ENCODE assay signal across 12 cellular contexts in the genomic region with DNA sequence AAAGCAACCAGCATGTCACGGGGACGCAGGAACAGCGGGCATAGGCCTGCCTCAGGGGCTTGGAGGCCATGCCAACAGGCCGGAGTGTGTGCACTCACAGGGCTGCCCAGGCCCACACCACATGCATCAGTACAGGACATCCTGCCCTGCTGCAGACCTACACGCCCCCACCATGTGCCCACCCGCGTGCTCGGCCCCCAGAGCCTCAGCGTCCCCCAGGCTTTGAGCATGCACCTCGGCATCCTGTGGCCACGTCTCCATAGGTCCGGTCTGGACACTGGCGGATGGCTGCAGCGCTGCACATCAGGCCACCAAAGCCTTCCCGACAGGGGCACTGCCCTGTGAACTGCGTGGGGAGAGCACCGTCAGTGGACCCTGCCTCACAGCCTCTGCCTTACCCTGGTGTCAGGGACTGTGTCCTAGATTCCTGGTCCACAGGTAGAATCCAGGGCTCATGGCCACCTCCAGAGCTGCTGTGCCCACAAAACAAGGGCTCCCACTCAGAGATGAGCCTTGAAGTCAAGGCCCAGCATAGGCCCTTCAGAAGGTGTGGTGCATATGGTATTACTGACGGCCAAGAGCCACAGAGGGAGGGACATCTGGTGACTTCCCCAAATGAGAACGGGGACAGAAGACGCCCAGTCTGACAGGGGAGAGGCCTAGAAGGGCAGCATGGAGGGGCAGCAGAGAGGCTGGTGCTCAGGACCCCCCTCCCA. TPM values are rescaled to one million over a fixed set of nuclear protein-coding genes. Genes with fewer than 3 reads are reported as not detected.
A peak's percentile ranks its signal among the peaks of the same experiment; 100 is the strongest.
DNase-seq lines count a peak whose midpoint lies in the region; ATAC-seq and TF ChIP-seq lines count a peak whose summit lies in the region.
"Had no signal": no experiment of that assay in that cellular context is flagged by ENCODE, and none has a peak within 500 bp of the region (broad histone marks: within the 10 kb centered on the region; RNA-seq: fewer than 3 reads in every experiment).

No MANE protein-coding gene starts in this region.

- H3K4me1 ChIP-seq in neutrophil (ENCODE audit: control insufficient read depth in 1 of 2, insufficient read depth in 1 of 2, low read depth in 1 of 2, low read length in 1 of 2) (peaks cover 20 to 33% of the 10 kb centered on the region in 2 experiments), colonic mucosa (no peaks in the 10 kb centered on the region)

- no peak overlapping the region for H3K4me3 ChIP-seq in NB4 (ENCODE audit: low read depth, low read length)
- H3K4me3 ChIP-seq in neutrophil (ENCODE audit: low read depth in 1 of 2, low read length in 1 of 2), result peak overlapping the region in 1 of 2 experiments; percentile 2
- H3K4me3 ChIP-seq in colonic mucosa, result no peak overlapping the region
- H3K4me3 ChIP-seq: cardiac muscle cell, ovary, stomach had no signal

- DNase-seq in NB4 (ENCODE audit: low read depth) (peak; percentile 32), cerebellar cortex (ENCODE audit: low spot score) (peak; percentile 50), colonic mucosa (no peak), NCI-H2171 treated with DMSO at 0.1 percent for 48 hours (lab: John Stamatoyannopoulos, UW) (no peak), SIG-M5 treated with dmso at 0.1 percent for 504 hours (lab: John Stamatoyannopoulos, UW; ENCODE audit: unreplicated experiment) (no peak)

- H3K36me3 ChIP-seq in neutrophil (no peaks in the 10 kb centered on the region), colonic mucosa (peaks cover 6% of the 10 kb centered on the region)
- H3K36me3 ChIP-seq: cardiac muscle cell, ovary had no signal

- H3K9me3 ChIP-seq in neutrophil (no peaks in the 10 kb centered on the region), colonic mucosa (no peaks in the 10 kb centered on the region)
- H3K9me3 ChIP-seq: ovary, stomach had no signal

- ATAC-seq in GM18907 (IDR thresholded peaks at IDR 0.05; ENCODE audit: unreplicated experiment), result peak; percentile 3

- intact Hi-C loops in colonic mucosa (cut with DNase I), result loop anchor here (5.0 kb wide), 1 partner anchor 49 kb away; no protein-coding TSS in a partner anchor

- TF ChIP-seq CTCF in NB4 (IDR thresholded peaks at IDR 0.05; ENCODE audit: low read depth, low read length) (no peak), neutrophil (IDR thresholded peaks at IDR 0.05) (no peak), colonic mucosa (IDR thresholded peaks at IDR 0.05) (no peak)

- H3K27ac ChIP-seq in neutrophil (peak overlapping the region; percentile 73), colonic mucosa (no peak overlapping the region)
- H3K27ac ChIP-seq: C4-2B, cardiac muscle cell, stomach had no signal

- H3K9ac ChIP-seq in colonic mucosa (ENCODE audit: low read depth in 2 of 2, low read length in 2 of 2), result no peak overlapping the region

- no peak for TF ChIP-seq POLR2A in NB4 (IDR thresholded peaks at IDR 0.05; ENCODE audit: extremely low read depth, insufficient read length)

- H3K27me3 ChIP-seq in neutrophil, result peaks cover 17% of the 10 kb centered on the region
- H3K27me3 ChIP-seq in colonic mucosa, result no peaks in the 10 kb centered on the region
- H3K27me3 ChIP-seq: cardiac muscle cell, ovary, stomach had no signal

RNA-seq across cellular contexts. Expression of a gene that starts 25.4 kb away (rescaled TPM):
- total RNA-seq in colonic mucosa, result 100 to 1,000 TPM in 1 of 2 donors, 10 to 100 TPM in 1; 92.5 to 110 TPM

RNA-seq across cellular contexts. Expression of a gene that starts 43.3 kb away (rescaled TPM):
- under 1 TPM in 1 of 2 donors, not detected in 1; 0.21 TPM for total RNA-seq in colonic mucosa
- total RNA-seq: T-helper 2 cell treated with Interferon-gamma antibody and Interleukin-4, amounts not matched to agents 100 ng/mL and 5 ng/mL, for 36 hours had no signal

RNA-seq across cellular contexts. Expression of a gene that starts 48.4 kb away (rescaled TPM):
- total RNA-seq in colonic mucosa, result 10 to 100 TPM; 24.3 to 24.7 TPM

Comparison
In these comparisons a context has a peak if more than half of its experiments do, and no peak if none do; other contexts are left out.
1. DNase-seq: peak in NB4 (single experiment) and cerebellar cortex (single experiment); none in colonic mucosa (single experiment), NCI-H2171 treated with DMSO at 0.1 percent for 48 hours (single experiment) and SIG-M5 treated with dmso at 0.1 percent for 504 hours (single experiment).